8 cellular contexts compared by ENCODE assay signal in genomic region chr4:129344058-129344457, GRCh38.
DNase-seq lines count a peak whose midpoint lies in the region; ATAC-seq, FAIRE-seq and TF ChIP-seq lines count a peak whose summit lies in the region.

No MANE protein-coding gene starts in this region.

- TF ChIP-seq CTCF in OCI-LY1 (IDR thresholded peaks at IDR 0.05; ENCODE audit: low read length) (peak; percentile 74), endothelial cell of umbilical vein (IDR thresholded peaks at IDR 0.05; ENCODE audit: extremely low read depth in 1 of 2, insufficient read depth in 1 of 2, low read depth in 1 of 2, low read length in 2 of 2) (peak; percentile 56 to 60), osteocyte (IDR thresholded peaks at IDR 0.05) (peak; percentile 79)

- H3K36me3 ChIP-seq in OCI-LY1 (ENCODE audit: insufficient read depth, low read length) (no peaks in the 10 kb centered on the region), endothelial cell of umbilical vein (ENCODE audit: control insufficient read depth in 2 of 2, extremely low read depth in 1 of 2, insufficient read depth in 2 of 2, low read length in 2 of 2) (no peaks in the 10 kb centered on the region)

- H3K79me2 ChIP-seq in OCI-LY1 (ENCODE audit: insufficient read depth, low read length), result no peaks in the 10 kb centered on the region
- no peaks in the 10 kb centered on the region for H3K79me2 ChIP-seq in endothelial cell of umbilical vein (ENCODE audit: control insufficient read depth, insufficient read depth, low read length)

- H3K9me1 ChIP-seq in endothelial cell of umbilical vein (replicated peaks; ENCODE audit: control insufficient read depth, extremely low read depth, insufficient read depth, low read length), result no peaks in the 10 kb centered on the region

- peak; percentile 82 for ATAC-seq in HG02981 (IDR thresholded peaks at IDR 0.05; ENCODE audit: unreplicated experiment)

- H3K27me3 Mint-ChIP-seq in activated CD4-positive, alpha-beta T cell treated with anti-CD3 and anti-CD28 coated beads, Interleukin-2, amount 10 ng/mL, durations not matched to agents 24 days and 14 days, result no peaks in the 10 kb centered on the region
- peaks cover 2% of the 10 kb centered on the region for H3K27me3 Mint-ChIP-seq in osteocyte (ENCODE audit: unreplicated experiment)
- no peaks in the 10 kb centered on the region for H3K27me3 Mint-ChIP-seq in activated T-helper 1 cell treated with anti-CD3 and anti-CD28 coated beads, Interleukin-12 subunit alpha, Interleukin-12 subunit beta, Interleukin-2, Interleukin-4 antibody, amounts not matched to agents 30 ng/mL and 10 ng/mL and 1 ng/mL, durations not matched to agents 14 hours and 24 hours and 36 hours (ENCODE audit: insufficient read depth)

- no peaks in the 10 kb centered on the region for H3F3A ChIP-seq in OCI-LY1 (ENCODE audit: insufficient read depth, low read length)

- H3K4me2 ChIP-seq in OCI-LY1 (ENCODE audit: low read length), result no peak overlapping the region
- H3K4me2 ChIP-seq in endothelial cell of umbilical vein (ENCODE audit: insufficient read depth, low read length), result no peak overlapping the region

- intact Hi-C loops in activated CD4-positive, alpha-beta T cell treated with anti-CD3 and anti-CD28 coated beads, Interleukin-2, amount 10 ng/mL, durations not matched to agents 24 days and 14 days (cut with micrococcal nuclease), result no loop called here
- intact Hi-C loops in endothelial cell of umbilical vein (cut with micrococcal nuclease), result loop anchor here (5.0 to 10.0 kb wide), 2 partner anchors 1149 to 1643 kb away; no protein-coding TSS in a partner anchor
- intact Hi-C loops in activated T-helper 1 cell treated with anti-CD3 and anti-CD28 coated beads, Interleukin-12 subunit alpha, Interleukin-12 subunit beta, Interleukin-2, Interleukin-4 antibody, amounts not matched to agents 30 ng/mL and 10 ng/mL and 1 ng/mL, durations not matched to agents 14 hours and 24 hours and 36 hours (cut with micrococcal nuclease), result no loop called here

- peak; percentile 71 for FAIRE-seq in endothelial cell of umbilical vein (lab: Jason Lieb, UNC)

- H3K4me3 Mint-ChIP-seq in activated CD4-positive, alpha-beta T cell treated with anti-CD3 and anti-CD28 coated beads, Interleukin-2, amount 10 ng/mL, durations not matched to agents 24 days and 14 days, result no peak overlapping the region
- H3K4me3 Mint-ChIP-seq in osteocyte (ENCODE audit: unreplicated experiment), result no peak overlapping the region
- H3K4me3 Mint-ChIP-seq in activated T-helper 1 cell treated with anti-CD3 and anti-CD28 coated beads, Interleukin-12 subunit alpha, Interleukin-12 subunit beta, Interleukin-2, Interleukin-4 antibody, amounts not matched to agents 30 ng/mL and 10 ng/mL and 1 ng/mL, durations not matched to agents 14 hours and 24 hours and 36 hours, result no peak overlapping the region

- no peaks in the 10 kb centered on the region for H3K9me3 ChIP-seq in OCI-LY1 (ENCODE audit: low read length)
- no peaks in the 10 kb centered on the region for H3K9me3 ChIP-seq in endothelial cell of umbilical vein (replicated peaks; ENCODE audit: control insufficient read depth, insufficient read depth, low read length)

- H3K4me1 ChIP-seq in OCI-LY1 (ENCODE audit: insufficient read depth, low read length, severe bottlenecking) (no peaks in the 10 kb centered on the region), endothelial cell of umbilical vein (ENCODE audit: control insufficient read depth, extremely low read depth, insufficient read depth, low read length) (no peaks in the 10 kb centered on the region)

- no TSS peak for BruUV-seq in endothelial cell of umbilical vein (replicated peaks; lab: Mats Ljungman, UMichigan)

- no peak for TF ChIP-seq POLR2A in endothelial cell of umbilical vein (IDR thresholded peaks at IDR 0.05; ENCODE audit: low read depth, low read length)

- peak; percentile 61 for DNase-seq in activated CD4-positive, alpha-beta T cell treated with anti-CD3 and anti-CD28 coated beads, Interleukin-2, amount 10 ng/mL, durations not matched to agents 24 days and 14 days
- DNase-seq in activated CD4-positive, alpha-beta T cell treated with anti-CD3 and anti-CD28 coated beads for 1 hour, result no peak
- peak; percentile 50 for DNase-seq in endothelial cell of umbilical vein (ENCODE audit: low read depth, low spot score)
- no peak for DNase-seq in osteocyte (ENCODE audit: extremely low spot score, unreplicated experiment)
- no peak for DNase-seq in activated T-helper 1 cell treated with anti-CD3 and anti-CD28 coated beads, Interleukin-12 subunit alpha, Interleukin-12 subunit beta, Interleukin-2, Interleukin-4 antibody, amounts not matched to agents 30 ng/mL and 10 ng/mL and 1 ng/mL, durations not matched to agents 14 hours and 24 hours and 36 hours (ENCODE audit: low spot score)
- no peak for DNase-seq in amniotic stem cell (lab: John Stamatoyannopoulos, UW)

- no peaks in the 10 kb centered on the region for H3K4me1 Mint-ChIP-seq in activated CD4-positive, alpha-beta T cell treated with anti-CD3 and anti-CD28 coated beads, Interleukin-2, amount 10 ng/mL, durations not matched to agents 24 days and 14 days
- peaks cover 41% of the 10 kb centered on the region for H3K4me1 Mint-ChIP-seq in osteocyte (ENCODE audit: unreplicated experiment)
- no peaks in the 10 kb centered on the region for H3K4me1 Mint-ChIP-seq in activated T-helper 1 cell treated with anti-CD3 and anti-CD28 coated beads, Interleukin-12 subunit alpha, Interleukin-12 subunit beta, Interleukin-2, Interleukin-4 antibody, amounts not matched to agents 30 ng/mL and 10 ng/mL and 1 ng/mL, durations not matched to agents 14 hours and 24 hours and 36 hours (ENCODE audit: low read depth)

- no peaks in the 10 kb centered on the region for H3K36me3 Mint-ChIP-seq in activated CD4-positive, alpha-beta T cell treated with anti-CD3 and anti-CD28 coated beads, Interleukin-2, amount 10 ng/mL, durations not matched to agents 24 days and 14 days (ENCODE audit: low read depth)
- H3K36me3 Mint-ChIP-seq in osteocyte (ENCODE audit: unreplicated experiment), result no peaks in the 10 kb centered on the region
- no peaks in the 10 kb centered on the region for H3K36me3 Mint-ChIP-seq in activated T-helper 1 cell treated with anti-CD3 and anti-CD28 coated beads, Interleukin-12 subunit alpha, Interleukin-12 subunit beta, Interleukin-2, Interleukin-4 antibody, amounts not matched to agents 30 ng/mL and 10 ng/mL and 1 ng/mL, durations not matched to agents 14 hours and 24 hours and 36 hours (ENCODE audit: low read depth)

- POLR2A ChIA-PET in endothelial cell of umbilical vein (lab: Charles Lee), result no interaction called here

- H3K4me3 ChIP-seq in OCI-LY1 (ENCODE audit: low read depth, low read length, poor library complexity, severe bottlenecking) (no peak overlapping the region), endothelial cell of umbilical vein (replicated peaks in 1 of 3; ENCODE audit: insufficient read depth in 1 of 3, low read depth in 1 of 3, low read length in 3 of 3) (no peak overlapping the region)

- H4K20me1 ChIP-seq in OCI-LY1 (ENCODE audit: insufficient read depth, low read length) (no peaks in the 10 kb centered on the region), endothelial cell of umbilical vein (replicated peaks; ENCODE audit: control insufficient read depth, extremely low read depth, insufficient read depth, low read length) (no peaks in the 10 kb centered on the region)

- dilution Hi-C loops in endothelial cell of umbilical vein (cut with MboI; ENCODE audit: extremely low pct_ligation_motif_present, low sequenced_read_pairs), result no loop called here

- H3K27me3 ChIP-seq in OCI-LY1 (ENCODE audit: insufficient read depth, low read length) (no peaks in the 10 kb centered on the region), endothelial cell of umbilical vein (ENCODE audit: control insufficient read depth in 2 of 2, insufficient read depth in 2 of 2, low read length in 2 of 2) (no peaks in the 10 kb centered on the region)

- H3K27ac ChIP-seq in OCI-LY1 (ENCODE audit: low read depth, low read length, poor library complexity, severe bottlenecking), result no peak overlapping the region
- H3K27ac ChIP-seq in endothelial cell of umbilical vein (ENCODE audit: insufficient read depth, low read depth, low read length), result no peak overlapping the region

- no peaks in the 10 kb centered on the region for H3K9me2 ChIP-seq in OCI-LY1 (ENCODE audit: low read depth, low read length)

- CTCF ChIA-PET in endothelial cell of umbilical vein (lab: Charles Lee), result interaction anchor here (0.8 to 2.2 kb wide), 7 partner anchors 14 to 1465 kb away, joined by 3 to 10 read pairs (median 5); no protein-coding TSS in a partner anchor

- H3K9me3 Mint-ChIP-seq in activated CD4-positive, alpha-beta T cell treated with anti-CD3 and anti-CD28 coated beads, Interleukin-2, amount 10 ng/mL, durations not matched to agents 24 days and 14 days, result no peaks in the 10 kb centered on the region
- H3K9me3 Mint-ChIP-seq in osteocyte (ENCODE audit: unreplicated experiment), result no peaks in the 10 kb centered on the region
- no peaks in the 10 kb centered on the region for H3K9me3 Mint-ChIP-seq in activated T-helper 1 cell treated with anti-CD3 and anti-CD28 coated beads, Interleukin-12 subunit alpha, Interleukin-12 subunit beta, Interleukin-2, Interleukin-4 antibody, amounts not matched to agents 30 ng/mL and 10 ng/mL and 1 ng/mL, durations not matched to agents 14 hours and 24 hours and 36 hours

- H3K9ac ChIP-seq in OCI-LY1 (ENCODE audit: low read length) (no peak overlapping the region), endothelial cell of umbilical vein (replicated peaks; ENCODE audit: extremely low read depth, insufficient read depth, low read length) (no peak overlapping the region)

- H3K27ac Mint-ChIP-seq in activated CD4-positive, alpha-beta T cell treated with anti-CD3 and anti-CD28 coated beads, Interleukin-2, amount 10 ng/mL, durations not matched to agents 24 days and 14 days, result no peak overlapping the region
- H3K27ac Mint-ChIP-seq in osteocyte (ENCODE audit: unreplicated experiment), result no peak overlapping the region
- no peak overlapping the region for H3K27ac Mint-ChIP-seq in activated T-helper 1 cell treated with anti-CD3 and anti-CD28 coated beads, Interleukin-12 subunit alpha, Interleukin-12 subunit beta, Interleukin-2, Interleukin-4 antibody, amounts not matched to agents 30 ng/mL and 10 ng/mL and 1 ng/mL, durations not matched to agents 14 hours and 24 hours and 36 hours

- no peak overlapping the region for H2AFZ ChIP-seq in OCI-LY1 (ENCODE audit: low read length)
- peak overlapping the region; percentile 44 for H2AFZ ChIP-seq in endothelial cell of umbilical vein (ENCODE audit: low read depth, low read length)

TF ChIP-seq in endothelial cell of umbilical vein, 7 proteins besides CTCF, POLR2A, EP300 and RAD21 (continues in another document):
- no peak for TF ChIP-seq EZH2 (IDR thresholded peaks at IDR 0.05; ENCODE audit: borderline replicate concordance, low read depth, low read length, severe bottlenecking)
- no peak for TF ChIP-seq POLR2AphosphoS5 (IDR thresholded peaks at IDR 0.05; ENCODE audit: insufficient read depth, low read depth, low read length)
- TF ChIP-seq GATA2 (IDR thresholded peaks at IDR 0.05; ENCODE audit: insufficient read depth, insufficient read length, low read depth, low read length), result no peak
- no peak for TF ChIP-seq FOS (IDR thresholded peaks at IDR 0.05; ENCODE audit: borderline replicate concordance, insufficient read depth, low read length)

Comparison
In these comparisons a context has a peak if more than half of its experiments do, and no peak if none do; other contexts are left out.
1. DNase-seq: peak in activated CD4-positive, alpha-beta T cell treated with anti-CD3 and anti-CD28 coated beads, Interleukin-2, amount 10 ng/mL, durations not matched to agents 24 days and 14 days (single experiment) and endothelial cell of umbilical vein (single experiment); none in activated CD4-positive, alpha-beta T cell treated with anti-CD3 and anti-CD28 coated beads for 1 hour (single experiment), osteocyte (single experiment), activated T-helper 1 cell treated with anti-CD3 and anti-CD28 coated beads, Interleukin-12 subunit alpha, Interleukin-12 subunit beta, Interleukin-2, Interleukin-4 antibody, amounts not matched to agents 30 ng/mL and 10 ng/mL and 1 ng/mL, durations not matched to agents 14 hours and 24 hours and 36 hours (single experiment) and amniotic stem cell (single experiment).
2. Peak in every context shown above with its lines, with median percentiles within 50 percentile points of each other: CTCF ChIP-seq.